In the genomic region with DNA sequence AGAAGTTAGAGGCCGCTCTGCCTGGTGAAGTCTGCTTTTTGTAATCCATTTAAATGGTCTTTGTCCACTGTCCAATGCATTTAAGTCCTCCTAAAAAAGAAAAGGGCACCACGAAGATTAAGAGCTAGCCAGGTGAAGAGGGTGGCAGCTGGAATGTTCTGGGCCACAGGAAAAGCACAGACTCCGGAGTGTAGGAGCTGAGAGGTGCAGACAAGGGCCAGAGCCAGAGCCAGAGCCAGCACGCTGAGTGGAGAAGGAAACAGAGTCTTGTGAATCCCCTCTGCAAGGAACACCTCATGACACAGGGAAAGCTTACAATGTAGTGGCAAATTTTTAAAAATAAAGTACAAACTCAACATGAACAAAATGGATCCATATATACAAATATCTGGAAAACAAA, we compare ENCODE assay signal across 1 cellular context.
TF ChIP-seq lines count a peak whose summit lies in the region.

No MANE protein-coding gene starts in this region.

TF ChIP-seq in WTC11, 78 proteins besides CTCF, POLR2A, EP300 and RAD21 (continued from another document):
- TF ChIP-seq, protein P1, sequence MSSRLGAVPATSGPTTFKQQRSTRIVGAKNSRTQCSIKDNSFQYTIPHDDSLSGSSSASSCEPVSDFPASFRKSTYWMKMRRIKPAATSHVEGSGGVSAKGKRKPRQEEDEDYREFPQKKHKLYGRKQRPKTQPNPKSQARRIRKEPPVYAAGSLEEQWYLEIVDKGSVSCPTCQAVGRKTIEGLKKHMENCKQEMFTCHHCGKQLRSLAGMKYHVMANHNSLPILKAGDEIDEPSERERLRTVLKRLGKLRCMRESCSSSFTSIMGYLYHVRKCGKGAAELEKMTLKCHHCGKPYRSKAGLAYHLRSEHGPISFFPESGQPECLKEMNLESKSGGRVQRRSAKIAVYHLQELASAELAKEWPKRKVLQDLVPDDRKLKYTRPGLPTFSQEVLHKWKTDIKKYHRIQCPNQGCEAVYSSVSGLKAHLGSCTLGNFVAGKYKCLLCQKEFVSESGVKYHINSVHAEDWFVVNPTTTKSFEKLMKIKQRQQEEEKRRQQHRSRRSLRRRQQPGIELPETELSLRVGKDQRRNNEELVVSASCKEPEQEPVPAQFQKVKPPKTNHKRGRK (CRISPR knock-in tag; IDR thresholded peaks at IDR 0.05; ENCODE audit: borderline replicate concordance), result no peak
- TF ChIP-seq ZBTB21 (CRISPR knock-in tag; IDR thresholded peaks at IDR 0.05; ENCODE audit: borderline replicate concordance) (no peak), FOXJ3 (CRISPR knock-in tag; IDR thresholded peaks at IDR 0.05; ENCODE audit: borderline replicate concordance) (no peak), GRHL2 (CRISPR knock-in tag; IDR thresholded peaks at IDR 0.05; ENCODE audit: insufficient replicate concordance, severe bottlenecking) (no peak), ZNF121 (CRISPR knock-in tag; IDR thresholded peaks at IDR 0.05) (no peak), RORB (CRISPR knock-in tag; IDR thresholded peaks at IDR 0.05) (no peak), CDX4 (CRISPR knock-in tag; IDR thresholded peaks at IDR 0.05; ENCODE audit: borderline replicate concordance) (no peak), TEAD4 (CRISPR knock-in tag; IDR thresholded peaks at IDR 0.05) (no peak)
